9 cellular contexts compared by ENCODE assay signal in genomic region chr9:1052119-1052907, GRCh38. TPM values are rescaled to one million over a fixed set of nuclear protein-coding genes. Genes with fewer than 3 reads are reported as not detected.
A peak's percentile ranks its signal among the peaks of the same experiment; 100 is the strongest.
DNase-seq lines count a peak whose midpoint lies in the region; ATAC-seq and TF ChIP-seq lines count a peak whose summit lies in the region.
"Had no signal": no experiment of that assay in that cellular context is flagged by ENCODE, and none has a peak within 500 bp of the region (broad histone marks: within the 10 kb centered on the region; RNA-seq: fewer than 3 reads in every experiment).

No MANE protein-coding gene starts in this region.

- H3K9ac ChIP-seq in BLaER1 (no peak overlapping the region), MM.1S (ENCODE audit: low read length) (no peak overlapping the region)

- ATAC-seq in GM21529 (IDR thresholded peaks at IDR 0.05; ENCODE audit: unreplicated experiment) = no peak

- H3K4me1 ChIP-seq in BLaER1 = peaks cover 5% of the 10 kb centered on the region; the same call in 1 of the 2 replicates
- H3K4me1 ChIP-seq in MM.1S (ENCODE audit: low read length) = peaks cover 9% of the 10 kb centered on the region; the same call in 1 of the 2 replicates
- H3K4me1 ChIP-seq in esophagus (ENCODE audit: control insufficient read depth in 2 of 2, insufficient read depth in 2 of 2, low read length in 1 of 2) = peaks cover 0 to 12% of the 10 kb centered on the region in 2 donors
- no peaks in the 10 kb centered on the region for H3K4me1 ChIP-seq in osteoblast (ENCODE audit: insufficient read depth, low read length)

- H3K9me2 ChIP-seq in MM.1S (replicated peaks; ENCODE audit: insufficient read depth, low read length) = no peaks in the 10 kb centered on the region

- H2AFZ ChIP-seq in MM.1S (ENCODE audit: low read length) = peak overlapping the region; percentile 52
- no peak overlapping the region for H2AFZ ChIP-seq in osteoblast (ENCODE audit: low read length)

- H3K4me3 ChIP-seq in BLaER1 (peak overlapping the region; percentile 49), MM.1S (ENCODE audit: low read length) (peak overlapping the region; percentile 47), esophagus (ENCODE audit: low read depth in 1 of 2, low read length in 2 of 2) (peak overlapping the region; percentile 40 to 50), osteoblast (ENCODE audit: insufficient read depth, low read length) (peak overlapping the region; percentile 37)
- H3K4me3 ChIP-seq: HAP-1 had no signal

- H4K20me1 ChIP-seq in BLaER1 (no peaks in the 10 kb centered on the region; the same call in 1 of the 2 replicates), MM.1S (ENCODE audit: insufficient read depth, low read length) (no peaks in the 10 kb centered on the region), osteoblast (ENCODE audit: insufficient read depth, low read length) (no peaks in the 10 kb centered on the region)

- 17 to 25% methylated on average over 36 of the region's 36 CpGs for WGBS in esophagus, 2 donors

- TF ChIP-seq CTCF in MM.1S (IDR thresholded peaks at IDR 0.05; ENCODE audit: low read length) (peak; percentile 45; the same call in 1 of the 2 replicates), osteoblast (IDR thresholded peaks at IDR 0.05; ENCODE audit: extremely low read depth, low read depth, low read length) (no peak)

- H3K36me3 ChIP-seq in BLaER1 (no peaks in the 10 kb centered on the region), MM.1S (replicated peaks; ENCODE audit: insufficient read depth, low read length) (no peaks in the 10 kb centered on the region), esophagus (ENCODE audit: control insufficient read depth in 2 of 2, insufficient read depth in 2 of 2, low read length in 1 of 2) (no peaks in the 10 kb centered on the region), osteoblast (ENCODE audit: insufficient read depth, low read length) (no peaks in the 10 kb centered on the region)
- H3K36me3 ChIP-seq: HAP-1 had no signal

- no peaks in the 10 kb centered on the region for H3K79me2 ChIP-seq in MM.1S (ENCODE audit: low read length)
- no peaks in the 10 kb centered on the region for H3K79me2 ChIP-seq in osteoblast (ENCODE audit: insufficient read depth, low read length)

- H3K27ac ChIP-seq in BLaER1 (no peak overlapping the region), MM.1S (ENCODE audit: low read length) (no peak overlapping the region), esophagus (ENCODE audit: low read depth in 2 of 2, low read length in 1 of 2) (no peak overlapping the region), osteoblast (ENCODE audit: low read depth, low read length) (no peak overlapping the region)

- H3K4me2 ChIP-seq in BLaER1 (peak overlapping the region; percentile 48), MM.1S (ENCODE audit: low read depth, low read length) (peak overlapping the region; percentile 67), osteoblast (ENCODE audit: insufficient read depth, low read length) (peak overlapping the region; percentile 43)

- H3F3A ChIP-seq in MM.1S (ENCODE audit: insufficient read depth, low read length) = peaks cover 7% of the 10 kb centered on the region

- DNase-seq in MM.1S = no peak
- DNase-seq in osteoblast (ENCODE audit: insufficient read length, low spot score, missing footprints) = peak; percentile 72
- DNase-seq in NCI-H2029 (lab: John Stamatoyannopoulos, UW) = no peak
- no peak for DNase-seq in NCI-H2081 (lab: John Stamatoyannopoulos, UW)
- DNase-seq in cerebellum (ENCODE audit: low spot score) = no peak

- H3K27me3 ChIP-seq in BLaER1 (peaks cover 71% of the 10 kb centered on the region), MM.1S (replicated peaks; ENCODE audit: insufficient read depth, low read length) (no peaks in the 10 kb centered on the region), esophagus (ENCODE audit: control insufficient read depth in 1 of 2, insufficient read depth in 2 of 2, low read length in 2 of 2) (peaks cover 0 to 4% of the 10 kb centered on the region in 2 donors), osteoblast (ENCODE audit: insufficient read depth, low read length) (no peaks in the 10 kb centered on the region)

- H3K9me3 ChIP-seq in BLaER1 (peaks cover 44% of the 10 kb centered on the region), MM.1S (replicated peaks; ENCODE audit: insufficient read depth, low read length) (no peaks in the 10 kb centered on the region), esophagus (ENCODE audit: control insufficient read depth in 2 of 2, insufficient read depth in 1 of 2, low read depth in 1 of 2, low read length in 1 of 2) (peaks cover 0 to 6% of the 10 kb centered on the region in 2 donors), osteoblast (ENCODE audit: low read depth, low read length) (no peaks in the 10 kb centered on the region)
- H3K9me3 ChIP-seq: HAP-1 had no signal

RNA-seq across cellular contexts. Expression of gene DMRT2, which starts 2.2 kb away (rescaled TPM):
- polyA plus RNA-seq in esophagus = under 1 TPM; 0.08 to 0.14 TPM
- not detected in 2 replicates for total RNA-seq in osteoblast
- total RNA-seq in cerebellum = 0.45 TPM
